In the genomic region with DNA sequence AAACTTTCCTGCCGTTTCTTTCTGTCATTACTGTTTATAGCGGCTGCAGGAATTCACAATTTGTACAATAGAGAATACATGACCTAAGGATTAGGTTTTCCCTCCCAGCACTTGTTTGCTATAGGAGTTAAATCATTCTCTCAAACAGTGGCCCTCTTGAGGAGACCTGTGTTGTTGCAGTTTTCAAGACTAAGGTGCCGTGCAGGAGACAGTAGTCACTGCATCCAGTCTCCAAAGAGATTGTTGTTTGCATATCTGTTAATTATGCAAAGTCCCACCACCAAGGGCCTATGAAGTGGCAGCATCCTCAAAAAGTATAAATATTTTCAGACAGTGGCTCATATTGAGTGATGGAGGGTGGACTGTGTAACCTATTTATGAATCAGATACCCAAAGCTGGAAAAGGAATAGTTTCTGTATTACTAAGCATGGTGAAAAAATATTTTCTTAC, we compare ENCODE assay signal across 8 cellular contexts. TPM values are rescaled to one million over a fixed set of nuclear protein-coding genes. Genes with fewer than 3 reads are reported as not detected.
DNase-seq lines count a peak whose midpoint lies in the region; ATAC-seq and TF ChIP-seq lines count a peak whose summit lies in the region.

No MANE protein-coding gene starts in this region.

- H2AFZ ChIP-seq in PC-3 (ENCODE audit: low read length), result no peak overlapping the region

- H3K36me3 Mint-ChIP-seq in naive thymus-derived CD4-positive, alpha-beta T cell, result peaks cover 0 to 6% (median 0%) of the 10 kb centered on the region in 5 donors

- peaks cover 72% of the 10 kb centered on the region for H3K79me2 ChIP-seq in PC-3 (ENCODE audit: low read length)

- ATAC-seq in HG02981 (IDR thresholded peaks at IDR 0.05; ENCODE audit: unreplicated experiment) (peak; percentile 49), PC-3 (peak; percentile 43), GM18517 (IDR thresholded peaks at IDR 0.05; ENCODE audit: unreplicated experiment) (no peak)
- ATAC-seq in naive thymus-derived CD4-positive, alpha-beta T cell, result peak; percentile 41

- H3K4me1 ChIP-seq in PC-3 (ENCODE audit: insufficient read depth, low read length), result peaks cover 50% of the 10 kb centered on the region
- H3K4me1 ChIP-seq in endocrine pancreas (ENCODE audit: control insufficient read depth, insufficient read depth, low read length), result peaks cover 10% of the 10 kb centered on the region
- H3K4me1 ChIP-seq in naive thymus-derived CD4-positive, alpha-beta T cell (ENCODE audit: control insufficient read depth in 2 of 2, insufficient read depth in 2 of 2, low read length in 2 of 2), result peaks cover 0 to 25% of the 10 kb centered on the region in 2 donors

- BruUV-seq in PC-3 (replicated peaks; lab: Mats Ljungman, UMichigan), result no TSS peak

- CTCF ChIA-PET in PC-3 (lab: Charles Lee), result no interaction called here
- CTCF ChIA-PET in naive thymus-derived CD4-positive, alpha-beta T cell (lab: Charles Lee), result no interaction called here

- no peaks in the 10 kb centered on the region for H3K9me2 ChIP-seq in PC-3 (replicated peaks; ENCODE audit: low read length)

- POLR2A ChIA-PET in PC-3 (lab: Charles Lee; ENCODE audit: unreplicated experiment), result no interaction called here
- POLR2A ChIA-PET in naive thymus-derived CD4-positive, alpha-beta T cell (lab: Charles Lee), result no interaction called here

- DNase-seq in NCI-H748 (lab: John Stamatoyannopoulos, UW; ENCODE audit: unreplicated experiment) (peak; percentile 13), NCI-H748 treated with DMSO at 0.1 percent for 48 hours (lab: John Stamatoyannopoulos, UW) (no peak), PC-3 (peak; percentile 78), C1 segment of cervical spinal cord (lab: John Stamatoyannopoulos, UW) (no peak)
- DNase-seq in naive thymus-derived CD4-positive, alpha-beta T cell, result no peak

- peak; percentile 54; the same call in 1 of the 2 replicates for TF ChIP-seq CTCF in PC-3 (conservative IDR thresholded peaks at IDR 0.05; ENCODE audit: low read depth, low read length)

- peak overlapping the region; percentile 66 for H3K27ac ChIP-seq in PC-3 (ENCODE audit: low read length)
- H3K27ac ChIP-seq in naive thymus-derived CD4-positive, alpha-beta T cell (ENCODE audit: low read depth, low read length), result no peak overlapping the region

- H3K9ac ChIP-seq in PC-3 (ENCODE audit: low read length) (peak overlapping the region; percentile 92), endocrine pancreas (ENCODE audit: control insufficient read depth, insufficient read depth, low read length) (no peak overlapping the region)

- H3K4me1 Mint-ChIP-seq in naive thymus-derived CD4-positive, alpha-beta T cell, result peaks cover 0 to 59% (median 9%) of the 10 kb centered on the region in 7 donors

- H3K4me2 ChIP-seq in PC-3 (ENCODE audit: low read length), result peak overlapping the region; percentile 90

- H3K9me3 ChIP-seq in PC-3 (ENCODE audit: low read length) (no peaks in the 10 kb centered on the region), endocrine pancreas (ENCODE audit: control insufficient read depth, low read length) (no peaks in the 10 kb centered on the region)
- H3K9me3 ChIP-seq in naive thymus-derived CD4-positive, alpha-beta T cell (ENCODE audit: control insufficient read depth in 2 of 3, low read length in 3 of 3), result no peaks in the 10 kb centered on the region

- H3K4me3 Mint-ChIP-seq in naive thymus-derived CD4-positive, alpha-beta T cell, result peak overlapping the region in 1 of 10 donors; percentile 40

- H4K20me1 ChIP-seq in PC-3 (ENCODE audit: low read length), result no peaks in the 10 kb centered on the region

- intact Hi-C loops in PC-3 (cut with micrococcal nuclease), result loop anchor here (1.0 to 5.0 kb wide), 3 partner anchors 61 to 195 kb away; no protein-coding TSS in a partner anchor
- intact Hi-C loops in naive thymus-derived CD4-positive, alpha-beta T cell (cut with micrococcal nuclease), result loop anchor here in 1 of 2 donors (5.0 to 10.0 kb wide), 4 partner anchors 130 to 1048 kb away; a partner anchor contains a TSS

- H3K36me3 ChIP-seq in PC-3 (ENCODE audit: low read depth, low read length) (peaks cover 5% of the 10 kb centered on the region; the same call in 1 of the 2 replicates), endocrine pancreas (ENCODE audit: control insufficient read depth, insufficient read depth, low read length) (no peaks in the 10 kb centered on the region)
- no peaks in the 10 kb centered on the region for H3K36me3 ChIP-seq in naive thymus-derived CD4-positive, alpha-beta T cell (ENCODE audit: control insufficient read depth in 2 of 3, insufficient read depth in 3 of 3, low read length in 3 of 3)

- H3K27ac Mint-ChIP-seq in naive thymus-derived CD4-positive, alpha-beta T cell, result no peak overlapping the region

- H3K4me3 ChIP-seq in PC-3 (ENCODE audit: low read length) (peak overlapping the region; percentile 97), endocrine pancreas (ENCODE audit: control insufficient read depth, insufficient read depth, low read length) (peak overlapping the region; percentile 83)
- no peak overlapping the region for H3K4me3 ChIP-seq in naive thymus-derived CD4-positive, alpha-beta T cell (ENCODE audit: low read length)

- H3K27me3 Mint-ChIP-seq in naive thymus-derived CD4-positive, alpha-beta T cell, result peaks cover 28 to 56% (median 53%) of the 10 kb centered on the region in 5 donors

- H3K9me3 Mint-ChIP-seq in naive thymus-derived CD4-positive, alpha-beta T cell, result no peaks in the 10 kb centered on the region

- no peaks in the 10 kb centered on the region for H3K27me3 ChIP-seq in PC-3 (ENCODE audit: low read length)
- H3K27me3 ChIP-seq in endocrine pancreas (ENCODE audit: control insufficient read depth, insufficient read depth, low read length), result no peaks in the 10 kb centered on the region
- peaks cover 0 to 4% of the 10 kb centered on the region in 2 donors for H3K27me3 ChIP-seq in naive thymus-derived CD4-positive, alpha-beta T cell (ENCODE audit: control insufficient read depth in 2 of 2, insufficient read depth in 2 of 2, low read length in 2 of 2)

- H3F3A ChIP-seq in PC-3 (ENCODE audit: low read length, unreplicated experiment), result no peaks in the 10 kb centered on the region

RNA-seq across cellular contexts. Expression of a gene that starts 2.3 kb away (rescaled TPM):
- 39.0 and 43.2 TPM in 2 replicates for total RNA-seq in PC-3 (2014; rRNA removed)
- total RNA-seq in naive thymus-derived CD4-positive, alpha-beta T cell, result 1 to 10 TPM in 3 of 5 experiments, under 1 TPM in 2; 0.24 to 9.7 (median 1.3) TPM
- under 1 TPM; 0.07 to 0.54 TPM for polyA plus RNA-seq in naive thymus-derived CD4-positive, alpha-beta T cell

Comparison
In these comparisons a context has a peak if more than half of its experiments do, and no peak if none do; other contexts are left out.
1. DNase-seq: peak in NCI-H748 (single experiment) and PC-3 (single experiment); none in NCI-H748 treated with DMSO at 0.1 percent for 48 hours (single experiment), naive thymus-derived CD4-positive, alpha-beta T cell (0 of 9) and C1 segment of cervical spinal cord (0 of 14).